ENCODE assay signal across 25 cellular contexts in the genomic region with DNA sequence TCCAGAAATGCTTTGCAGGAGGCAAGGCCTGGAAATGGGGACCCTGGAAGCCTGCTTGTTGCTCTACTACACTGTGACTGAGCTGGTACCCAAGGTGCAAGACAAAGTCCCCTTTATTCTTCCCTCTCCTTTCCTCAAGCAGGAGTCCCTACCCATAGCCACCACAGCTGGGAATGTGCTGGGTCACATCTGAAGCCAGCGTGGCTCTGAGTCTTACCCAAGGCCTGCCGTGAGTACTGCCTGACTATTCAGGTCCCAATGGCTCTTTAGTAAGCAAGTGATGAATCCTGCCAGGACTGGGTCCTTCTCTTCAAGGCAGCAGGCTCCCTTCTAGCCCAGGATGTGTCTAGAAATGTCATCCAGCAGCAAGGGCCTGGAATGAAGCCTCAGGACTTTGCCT. TPM values are rescaled to one million over a fixed set of nuclear protein-coding genes. Genes with fewer than 3 reads are reported as not detected.
"Had no signal": no experiment of that assay in that cellular context is flagged by ENCODE, and none has a peak within 500 bp of the region (broad histone marks: within the 10 kb centered on the region; RNA-seq: fewer than 3 reads in every experiment).

No MANE protein-coding gene starts in this region.

- H3K4me1 Mint-ChIP-seq: activated naive CD4-positive, alpha-beta T cell treated with anti-CD3 and anti-CD28 coated beads, Interleukin-2, amount 10 ng/mL, durations not matched to agents 7 days and 5 days; brain had no signal

- ATAC-seq: activated CD8-positive, alpha-beta T cell treated with anti-CD3 and anti-CD28 coated beads for 36 hours; activated T-cell treated with anti-CD3 and anti-CD28 coated beads, Interleukin-2, amount 50 U/mL, for 72 hours; heart right ventricle; left lung; lower lobe of right lung; mucosa of descending colon had no signal

- H3K27ac ChIP-seq: ascending aorta, cardiac muscle cell, colonic mucosa, esophagus squamous epithelium, heart right ventricle, left lung, lower lobe of right lung, right atrium auricular region, tibial nerve had no signal

- H3K36me3 Mint-ChIP-seq: brain had no signal

- H3K27me3 Mint-ChIP-seq: activated CD4-positive, alpha-beta T cell treated with anti-CD3 and anti-CD28 coated beads, Interleukin-2, amount 10 ng/mL, durations not matched to agents 7 days and 5 days; activated CD8-positive, alpha-beta T cell treated with anti-CD3 and anti-CD28 coated beads for 36 hours; activated naive CD4-positive, alpha-beta T cell treated with anti-CD3 and anti-CD28 coated beads, Interleukin-2, amount 10 ng/mL, durations not matched to agents 7 days and 5 days; brain had no signal

- H3K4me1 ChIP-seq: ascending aorta, colonic mucosa, heart right ventricle, left lung, lower lobe of right lung, right atrium auricular region, tibial nerve had no signal

- H3K4me3 ChIP-seq: ascending aorta, cardiac muscle cell, colonic mucosa, esophagus squamous epithelium, heart right ventricle, left lung, lower lobe of right lung, mucosa of descending colon, right atrium auricular region, tibial nerve had no signal

- H3K4me3 Mint-ChIP-seq: activated CD4-positive, alpha-beta T cell treated with anti-CD3 and anti-CD28 coated beads, Interleukin-2, amount 10 ng/mL, durations not matched to agents 7 days and 5 days; activated CD8-positive, alpha-beta T cell treated with anti-CD3 and anti-CD28 coated beads for 36 hours; activated naive CD4-positive, alpha-beta T cell treated with anti-CD3 and anti-CD28 coated beads, Interleukin-2, amount 10 ng/mL, durations not matched to agents 7 days and 5 days; activated T-cell treated with anti-CD3 and anti-CD28 coated beads, Interleukin-2, amount 50 U/mL, for 72 hours; brain had no signal

- H3K36me3 ChIP-seq: ascending aorta, cardiac muscle cell, colonic mucosa, left lung, lower lobe of right lung, right atrium auricular region had no signal

- H3K9me3 ChIP-seq: ascending aorta, colonic mucosa, esophagus squamous epithelium, heart right ventricle, left lung, lower lobe of right lung, mucosa of descending colon, right atrium auricular region, tibial nerve had no signal

- DNase-seq: activated CD4-positive, alpha-beta T cell treated with anti-CD3 and anti-CD28 coated beads for 1 hour; activated CD4-positive, alpha-beta T cell treated with anti-CD3 and anti-CD28 coated beads, Interleukin-2, amount 10 ng/mL, durations not matched to agents 7 days and 5 days; activated CD8-positive, alpha-beta T cell treated with anti-CD3 and anti-CD28 coated beads for 36 hours; activated effector memory CD4-positive, alpha-beta T cell treated with anti-CD3 and anti-CD28 coated beads, Interleukin-2, amount 50 U/mL, for 16 hours; activated naive CD4-positive, alpha-beta T cell treated with anti-CD3 and anti-CD28 coated beads, Interleukin-2, amount 10 ng/mL, durations not matched to agents 7 days and 5 days; activated T-cell treated with anti-CD3 and anti-CD28 coated beads, Interleukin-2, amount 50 U/mL, for 72 hours; cerebellar nuclear complex; colonic mucosa; effector CD8-positive, alpha-beta T cell; esophagus squamous epithelium; foreskin melanocyte; heart right ventricle; left lung; lower lobe of right lung; mucosa of descending colon; occipital lobe; stimulated activated CD4-positive, alpha-beta T cell treated with anti-CD3 and anti-CD28 coated beads, Interleukin-15, amount 100 ng/mL, for 24 hours; stimulated activated CD4-positive, alpha-beta T cell treated with anti-CD3 and anti-CD28 coated beads, Interleukin-2, amount 100 ng/mL, for 24 hours; stimulated activated naive CD4-positive, alpha-beta T cell treated with Interleukin-2 at 50 U/mL for 16 hours; T-helper 2 cell had no signal

- H3K9me3 Mint-ChIP-seq: activated CD4-positive, alpha-beta T cell treated with anti-CD3 and anti-CD28 coated beads, Interleukin-2, amount 10 ng/mL, durations not matched to agents 7 days and 5 days; activated CD8-positive, alpha-beta T cell treated with anti-CD3 and anti-CD28 coated beads for 36 hours; activated naive CD4-positive, alpha-beta T cell treated with anti-CD3 and anti-CD28 coated beads, Interleukin-2, amount 10 ng/mL, durations not matched to agents 7 days and 5 days; activated T-cell treated with anti-CD3 and anti-CD28 coated beads, Interleukin-2, amount 50 U/mL, for 72 hours had no signal

- H3K27ac Mint-ChIP-seq: activated CD4-positive, alpha-beta T cell treated with anti-CD3 and anti-CD28 coated beads, Interleukin-2, amount 10 ng/mL, durations not matched to agents 7 days and 5 days; activated CD8-positive, alpha-beta T cell treated with anti-CD3 and anti-CD28 coated beads for 36 hours; activated naive CD4-positive, alpha-beta T cell treated with anti-CD3 and anti-CD28 coated beads, Interleukin-2, amount 10 ng/mL, durations not matched to agents 7 days and 5 days; activated T-cell treated with anti-CD3 and anti-CD28 coated beads, Interleukin-2, amount 50 U/mL, for 72 hours; brain had no signal

- H3K27me3 ChIP-seq: ascending aorta, cardiac muscle cell, colonic mucosa, esophagus squamous epithelium, heart right ventricle, left lung, right atrium auricular region, tibial nerve had no signal

RNA-seq across cellular contexts. Expression of gene RAD51, which starts 9.6 kb away (rescaled TPM):
- total RNA-seq: ascending aorta had no signal
